Comparison of ENCODE assay signal across 1 cellular context in the genomic region with DNA sequence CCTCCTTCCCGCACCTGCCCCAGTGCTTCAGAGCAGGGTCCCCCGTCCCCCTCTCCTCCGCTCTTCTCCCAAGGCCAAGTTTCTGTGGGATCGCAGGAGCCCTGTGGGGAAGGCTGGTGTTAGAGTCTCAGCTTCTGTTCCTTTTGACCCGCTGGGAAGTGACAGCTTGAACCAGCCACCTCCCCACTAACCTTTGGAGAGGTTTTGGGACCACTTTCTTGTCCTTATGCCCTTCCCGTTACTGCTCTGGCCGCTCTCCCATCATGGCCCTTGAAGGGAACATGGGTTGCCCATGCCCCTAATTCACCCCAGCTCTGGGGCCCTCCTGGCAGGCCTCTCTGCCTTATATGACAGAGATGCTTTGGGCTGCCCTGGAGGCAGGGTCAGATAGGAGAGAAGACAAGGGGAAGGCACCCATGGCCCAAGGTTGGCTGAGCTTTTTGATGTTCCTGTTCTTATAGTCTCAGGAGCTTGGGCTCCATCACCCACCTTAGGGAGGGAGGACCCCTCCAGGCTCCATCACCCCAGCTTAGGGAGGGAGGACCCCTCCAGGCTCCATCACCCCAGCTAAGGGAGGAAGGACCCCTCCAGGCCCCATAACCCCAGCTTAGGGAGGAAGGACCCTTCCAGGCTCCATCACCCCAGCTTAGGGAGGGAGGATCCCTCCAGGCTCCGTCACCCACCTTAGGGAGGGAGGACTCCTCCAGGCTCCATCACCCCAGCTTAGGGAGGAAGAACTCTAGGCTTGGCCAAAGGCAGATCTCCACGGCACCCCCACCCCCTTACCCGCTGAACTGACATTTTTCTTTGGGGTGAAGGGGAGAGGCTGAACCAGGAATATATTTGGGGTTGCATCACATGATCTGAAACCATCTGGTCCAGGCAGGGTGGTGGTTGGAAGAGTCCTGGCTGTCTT.
A peak's percentile ranks its signal among the peaks of the same experiment; 100 is the strongest.
TF ChIP-seq lines count a peak whose summit lies in the region.

No MANE protein-coding gene starts in this region.

TF ChIP-seq in HepG2, 621 proteins besides CTCF, POLR2A, EP300 and RAD21:
- TF ChIP-seq, protein P1, sequence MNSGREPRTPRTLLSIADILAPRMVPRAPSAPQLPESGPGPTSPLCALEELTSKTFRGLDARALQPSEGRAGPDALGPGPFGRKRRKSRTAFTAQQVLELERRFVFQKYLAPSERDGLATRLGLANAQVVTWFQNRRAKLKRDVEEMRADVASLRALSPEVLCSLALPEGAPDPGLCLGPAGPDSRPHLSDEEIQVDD (CRISPR knock-in tag; IDR thresholded peaks at IDR 0.05; ENCODE audit: borderline replicate concordance): no peak
- TF ChIP-seq CEBPB (IDR thresholded peaks at IDR 0.05; ENCODE audit: borderline replicate concordance, low read depth, low read length): 0 out of 2 replicates have a peak, but pooled peaks have one; percentile 8
